In the genomic region with DNA sequence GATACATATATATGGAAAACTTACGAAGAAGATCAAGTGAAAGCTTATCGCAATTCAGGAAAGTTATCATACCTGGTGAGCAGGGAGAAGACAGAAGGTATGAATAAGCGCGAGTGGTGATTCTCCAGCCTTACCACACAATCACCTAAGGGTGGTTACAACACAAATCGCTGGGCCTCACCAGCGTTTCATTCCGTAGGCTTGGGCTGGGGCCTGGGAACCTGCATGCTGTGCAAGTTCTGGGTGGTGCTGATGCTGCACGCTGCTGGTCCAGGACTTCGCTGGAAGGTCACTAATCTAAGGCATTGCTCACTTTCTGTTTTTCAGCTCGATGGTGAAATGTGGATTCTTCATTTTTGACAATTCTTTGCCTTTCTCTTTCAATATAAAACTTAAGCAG, we compare ENCODE assay signal across 18 cellular contexts.
DNase-seq lines count a peak whose midpoint lies in the region; ATAC-seq, FAIRE-seq and TF ChIP-seq lines count a peak whose summit lies in the region.
"Had no signal": no experiment of that assay in that cellular context is flagged by ENCODE, and none has a peak within 500 bp of the region (broad histone marks: within the 10 kb centered on the region; RNA-seq: fewer than 3 reads in every experiment).

No MANE protein-coding gene starts in this region.

- no peak overlapping the region for H3K4me3 ChIP-seq in cardiac muscle cell
- H3K4me3 ChIP-seq in pancreas = no peak overlapping the region
- no peak overlapping the region for H3K4me3 ChIP-seq in naive thymus-derived CD4-positive, alpha-beta T cell (ENCODE audit: low read length)
- H3K4me3 ChIP-seq: BLaER1 had no signal

- CTCF ChIA-PET in naive thymus-derived CD4-positive, alpha-beta T cell (lab: Charles Lee) = no interaction called here

- no peaks in the 10 kb centered on the region for H3K9me3 Mint-ChIP-seq in endothelial cell (ENCODE audit: unreplicated experiment)
- no peaks in the 10 kb centered on the region for H3K9me3 Mint-ChIP-seq in naive thymus-derived CD4-positive, alpha-beta T cell
- H3K9me3 Mint-ChIP-seq: CD8-positive, alpha-beta memory T cell had no signal

- H3K36me3 ChIP-seq in cardiac muscle cell (no peaks in the 10 kb centered on the region), pancreas (no peaks in the 10 kb centered on the region)
- H3K36me3 ChIP-seq in naive thymus-derived CD4-positive, alpha-beta T cell (ENCODE audit: control insufficient read depth in 2 of 3, insufficient read depth in 3 of 3, low read length in 3 of 3) = no peaks in the 10 kb centered on the region
- H3K36me3 ChIP-seq: BLaER1 had no signal

- peak overlapping the region; percentile 48 for H3K27ac Mint-ChIP-seq in endothelial cell (ENCODE audit: unreplicated experiment)
- H3K27ac Mint-ChIP-seq in naive thymus-derived CD4-positive, alpha-beta T cell = no peak overlapping the region

- POLR2A ChIA-PET in naive thymus-derived CD4-positive, alpha-beta T cell (lab: Charles Lee) = no interaction called here

- no peak overlapping the region for H3K4me3 Mint-ChIP-seq in endothelial cell (ENCODE audit: unreplicated experiment)
- H3K4me3 Mint-ChIP-seq in naive thymus-derived CD4-positive, alpha-beta T cell = no peak overlapping the region
- H3K4me3 Mint-ChIP-seq: CD8-positive, alpha-beta memory T cell had no signal

- peaks cover 7% of the 10 kb centered on the region for H3K36me3 Mint-ChIP-seq in endothelial cell (ENCODE audit: low read depth, unreplicated experiment)
- H3K36me3 Mint-ChIP-seq in naive thymus-derived CD4-positive, alpha-beta T cell = no peaks in the 10 kb centered on the region
- H3K36me3 Mint-ChIP-seq: CD8-positive, alpha-beta memory T cell had no signal

- FAIRE-seq in pancreas (lab: Jason Lieb, UNC) = no peak
- FAIRE-seq: HepG2, HTR-8/SVneo had no signal

- TF ChIP-seq CTCF in cardiac muscle cell (IDR thresholded peaks at IDR 0.05; ENCODE audit: low read depth, low read length) (no peak), endothelial cell (IDR thresholded peaks at IDR 0.05; ENCODE audit: unreplicated experiment) (no peak), pancreas (IDR thresholded peaks at IDR 0.05) (no peak)

- H3K4me1 ChIP-seq in cardiac muscle cell (ENCODE audit: low read depth) = peaks cover 6% of the 10 kb centered on the region
- peaks cover 4 to 9% (median 9%) of the 10 kb centered on the region in 3 donors for H3K4me1 ChIP-seq in pancreas
- no peaks in the 10 kb centered on the region for H3K4me1 ChIP-seq in naive thymus-derived CD4-positive, alpha-beta T cell (ENCODE audit: control insufficient read depth in 2 of 2, insufficient read depth in 2 of 2, low read length in 2 of 2)
- H3K4me1 ChIP-seq: Caco-2 had no signal

- intact Hi-C loops in cardiac septum (cut with DNase I) = no loop called here
- intact Hi-C loops in pancreas (cut with DNase I) = no loop called here
- intact Hi-C loops in naive thymus-derived CD4-positive, alpha-beta T cell (cut with micrococcal nuclease) = no loop called here

- H3K27me3 ChIP-seq in cardiac muscle cell (no peaks in the 10 kb centered on the region), pancreas (no peaks in the 10 kb centered on the region)
- H3K27me3 ChIP-seq in naive thymus-derived CD4-positive, alpha-beta T cell (ENCODE audit: control insufficient read depth in 2 of 2, insufficient read depth in 2 of 2, low read length in 2 of 2) = no peaks in the 10 kb centered on the region
- H3K27me3 ChIP-seq: BLaER1 had no signal

- WGBS in pancreas, 2 donors = 40 to 45% methylated on average over 10 of the region's 10 CpGs

- peaks cover 4% of the 10 kb centered on the region for H3K27me3 Mint-ChIP-seq in endothelial cell (ENCODE audit: unreplicated experiment)
- peaks cover 0 to 1% (median 0%) of the 10 kb centered on the region in 5 donors for H3K27me3 Mint-ChIP-seq in naive thymus-derived CD4-positive, alpha-beta T cell

- no peaks in the 10 kb centered on the region for H3K9me3 ChIP-seq in cardiac muscle cell (ENCODE audit: low read depth)
- no peaks in the 10 kb centered on the region for H3K9me3 ChIP-seq in pancreas
- H3K9me3 ChIP-seq in naive thymus-derived CD4-positive, alpha-beta T cell (ENCODE audit: control insufficient read depth in 2 of 3, low read length in 3 of 3) = no peaks in the 10 kb centered on the region
- H3K9me3 ChIP-seq: BLaER1, Caco-2 had no signal

- H3K27ac ChIP-seq in cardiac muscle cell (peak overlapping the region; percentile 25), pancreas (peak overlapping the region; percentile 17 to 40 (median 30))
- no peak overlapping the region for H3K27ac ChIP-seq in naive thymus-derived CD4-positive, alpha-beta T cell (ENCODE audit: low read depth, low read length)
- H3K27ac ChIP-seq: 22Rv1, BLaER1 had no signal

- DNase-seq in cardiac muscle cell (ENCODE audit: low read depth in 1 of 2, low spot score in 1 of 2) (no peak), cardiac septum (ENCODE audit: low spot score) (no peak), endothelial cell (ENCODE audit: low spot score) (no peak), pancreas (peak in 3 of 6 donors; percentile 9 to 47 (median 22)), HuH-7.5 (ENCODE audit: low spot score) (no peak), NCI-H526 treated with DMSO at 0.1 percent for 48 hours (lab: John Stamatoyannopoulos, UW) (no peak), NCI-H2081 treated with DMSO at 0.1 percent for 48 hours (lab: John Stamatoyannopoulos, UW) (no peak)
- no peak for DNase-seq in naive thymus-derived CD4-positive, alpha-beta T cell
- DNase-seq: AML-193; Caco-2; CD8-positive, alpha-beta memory T cell; DND-41; GDM1; H7 had no signal

- H3K4me1 Mint-ChIP-seq in endothelial cell (ENCODE audit: unreplicated experiment) = no peaks in the 10 kb centered on the region
- H3K4me1 Mint-ChIP-seq in naive thymus-derived CD4-positive, alpha-beta T cell = no peaks in the 10 kb centered on the region
- H3K4me1 Mint-ChIP-seq: CD8-positive, alpha-beta memory T cell had no signal

- ATAC-seq in pancreas = peak; percentile 38 to 53 (median 48)
- ATAC-seq in naive thymus-derived CD4-positive, alpha-beta T cell = no peak
